Comparison of ENCODE assay signal across 9 cellular contexts in genomic region chr17:39196191-39196819, GRCh38. TPM values are rescaled to one million over a fixed set of nuclear protein-coding genes. Genes with fewer than 3 reads are reported as not detected.
DNase-seq lines count a peak whose midpoint lies in the region; ATAC-seq and TF ChIP-seq lines count a peak whose summit lies in the region.
"Had no signal": no experiment of that assay in that cellular context is flagged by ENCODE, and none has a peak within 500 bp of the region (broad histone marks: within the 10 kb centered on the region; RNA-seq: fewer than 3 reads in every experiment).

No MANE protein-coding gene starts in this region.

- peaks cover 27% of the 10 kb centered on the region for H3K4me1 Mint-ChIP-seq in Calu3 (ENCODE audit: low read depth, unreplicated experiment)

- WGBS in prostate gland: 17% methylated on average over 9 of the region's 9 CpGs

- H3K27ac Mint-ChIP-seq in Calu3 (ENCODE audit: unreplicated experiment): no peak overlapping the region

- H4K20me1 ChIP-seq in OCI-LY1 (ENCODE audit: insufficient read depth, low read length): no peaks in the 10 kb centered on the region

- BruUV-seq in Calu3 (replicated peaks; lab: Mats Ljungman, UMichigan): no TSS peak

- intact Hi-C loops in Calu3 (cut with micrococcal nuclease; ENCODE audit: unreplicated experiment) (no loop called here), prostate gland (cut with DNase I) (loop anchor here (2.0 kb wide), 1 partner anchor 42 kb away; no protein-coding TSS in a partner anchor)

- no peaks in the 10 kb centered on the region for H3K27me3 Mint-ChIP-seq in Calu3 (ENCODE audit: unreplicated experiment)

- peak overlapping the region; percentile 53 for H3K9ac ChIP-seq in OCI-LY1 (ENCODE audit: low read length)

- no peak overlapping the region for H2AFZ ChIP-seq in OCI-LY1 (ENCODE audit: low read length)

- peaks cover 58% of the 10 kb centered on the region for H3K36me3 Mint-ChIP-seq in Calu3 (ENCODE audit: insufficient read depth, unreplicated experiment)

- peaks cover 11% of the 10 kb centered on the region for H3K79me2 ChIP-seq in OCI-LY1 (ENCODE audit: insufficient read depth, low read length)

- no peaks in the 10 kb centered on the region for H3K9me3 Mint-ChIP-seq in Calu3 (ENCODE audit: low read depth, unreplicated experiment)

- TF ChIP-seq CTCF in Calu3 (IDR thresholded peaks at IDR 0.05; ENCODE audit: unreplicated experiment): no peak
- TF ChIP-seq CTCF in OCI-LY1 (IDR thresholded peaks at IDR 0.05; ENCODE audit: low read length): no peak
- TF ChIP-seq CTCF in epithelial cell of esophagus (IDR thresholded peaks at IDR 0.05; ENCODE audit: insufficient read depth, low read depth, low read length, missing control alignments): no peak
- TF ChIP-seq CTCF in prostate gland (IDR thresholded peaks at IDR 0.05): no peak
- no peak for TF ChIP-seq CTCF in WERI-Rb-1 (IDR thresholded peaks at IDR 0.05; ENCODE audit: low read depth, low read length)

- ATAC-seq in HG02970 (IDR thresholded peaks at IDR 0.05; ENCODE audit: low FRiP score, unreplicated experiment) (no peak), GM18907 (IDR thresholded peaks at IDR 0.05; ENCODE audit: unreplicated experiment) (no peak)

- no peaks in the 10 kb centered on the region for H3K9me2 ChIP-seq in OCI-LY1 (ENCODE audit: low read depth, low read length)

- H3K4me2 ChIP-seq in OCI-LY1 (ENCODE audit: low read length): peak overlapping the region; percentile 99

- peak overlapping the region; percentile 82 for H3K27ac ChIP-seq in OCI-LY1 (ENCODE audit: low read depth, low read length, poor library complexity, severe bottlenecking)
- H3K27ac ChIP-seq in prostate gland: peak overlapping the region in 1 of 2 donors; percentile 61
- H3K27ac ChIP-seq in WERI-Rb-1: no peak overlapping the region

- H3K27me3 ChIP-seq in OCI-LY1 (ENCODE audit: insufficient read depth, low read length) (no peaks in the 10 kb centered on the region), prostate gland (replicated peaks; ENCODE audit: insufficient read depth) (no peaks in the 10 kb centered on the region), WERI-Rb-1 (ENCODE audit: insufficient read depth, low read depth, severe bottlenecking) (no peaks in the 10 kb centered on the region)

- H3K9me3 ChIP-seq in OCI-LY1 (ENCODE audit: low read length) (no peaks in the 10 kb centered on the region), prostate gland (no peaks in the 10 kb centered on the region), WERI-Rb-1 (ENCODE audit: severe bottlenecking) (no peaks in the 10 kb centered on the region)

- CTCF ChIA-PET in Calu3 (lab: Charles Lee): interaction anchor here (0.5 to 4.0 kb wide), 16 partner anchors 10 to 616 kb away, joined by 3 to 27 read pairs (median 4); no protein-coding TSS in a partner anchor

- DNase-seq in Calu3: no peak
- DNase-seq in epithelial cell of esophagus (ENCODE audit: low read depth): no peak
- DNase-seq in prostate gland (ENCODE audit: low spot score): no peak
- no peak for DNase-seq in WERI-Rb-1
- DNase-seq in stimulated activated CD4-positive, alpha-beta T cell treated with anti-CD3 and anti-CD28 coated beads, Interleukin-4, amount 100 ng/mL, for 1 hour: no peak

- H3K36me3 ChIP-seq in OCI-LY1 (ENCODE audit: insufficient read depth, low read length) (peaks cover 42% of the 10 kb centered on the region), prostate gland (no peaks in the 10 kb centered on the region), WERI-Rb-1 (peaks cover 15% of the 10 kb centered on the region)

- no peak for TF ChIP-seq POLR2A in prostate gland (IDR thresholded peaks at IDR 0.05)

- H3F3A ChIP-seq in OCI-LY1 (ENCODE audit: insufficient read depth, low read length): peaks cover 9% of the 10 kb centered on the region; the same call in 1 of the 2 replicates

- peak overlapping the region; percentile 86 for H3K4me3 Mint-ChIP-seq in Calu3 (ENCODE audit: low read depth, unreplicated experiment)

- peaks cover 44% of the 10 kb centered on the region for H3K4me1 ChIP-seq in OCI-LY1 (ENCODE audit: insufficient read depth, low read length, severe bottlenecking)
- no peaks in the 10 kb centered on the region for H3K4me1 ChIP-seq in prostate gland (replicated peaks)

- peak overlapping the region; percentile 69 for H3K4me3 ChIP-seq in OCI-LY1 (ENCODE audit: low read depth, low read length, poor library complexity, severe bottlenecking)
- H3K4me3 ChIP-seq in epithelial cell of esophagus (ENCODE audit: low read length): peak overlapping the region; percentile 62
- peak overlapping the region; percentile 60 to 67 for H3K4me3 ChIP-seq in prostate gland
- no peak overlapping the region; the same call in 1 of the 2 replicates for H3K4me3 ChIP-seq in WERI-Rb-1 (ENCODE audit: low read depth, low read length)

RNA-seq across cellular contexts. Expression of gene CACNB1, which starts 1.2 kb away (rescaled TPM):
- total RNA-seq in Calu3 (2022) (44.1 and 52.1 TPM in 2 replicates), prostate gland (10 to 100 TPM in 1 of 2 donors, 1 to 10 TPM in 1; 3.4 to 17.8 TPM)

RNA-seq across cellular contexts. Expression of gene RPL19, which starts 3.8 kb away (rescaled TPM):
- total RNA-seq in Calu3 (2022) (6,584 and 6,763 TPM in 2 replicates), prostate gland (1,000 to 10,000 TPM; 2,194 to 3,634 TPM)

RNA-seq across cellular contexts. Expression of gene STAC2, which starts 29.4 kb away (rescaled TPM):
- total RNA-seq in Calu3 (2022) (not detected in 2 replicates), prostate gland (1 to 10 TPM; 3.9 to 4.8 TPM)
- total RNA-seq: mononuclear cell had no signal

RNA-seq across cellular contexts. Expression of gene ARL5C, which starts 30.3 kb away (rescaled TPM):
- not detected in 2 replicates for total RNA-seq in Calu3 (2022)
- not detected for total RNA-seq in prostate gland
- total RNA-seq: mononuclear cell had no signal

RNA-seq across cellular contexts. Expression of gene PLXDC1, which starts 44.9 kb away (rescaled TPM):
- total RNA-seq in Calu3 (2022): 0.39 and 0.52 TPM in 2 replicates
- 1 to 10 TPM; 3.9 to 5.4 TPM for total RNA-seq in prostate gland
